18 cellular contexts compared by ENCODE assay signal in genomic region chr4:85029453-85029852, GRCh38.
"Had no signal": no experiment of that assay in that cellular context is flagged by ENCODE, and none has a peak within 500 bp of the region (broad histone marks: within the 10 kb centered on the region; RNA-seq: fewer than 3 reads in every experiment).

No MANE protein-coding gene starts in this region.

- H3K4me1 ChIP-seq: adrenal gland, Peyer's patch, SJCRH30 had no signal

- H3K27ac ChIP-seq: adrenal gland, Peyer's patch, RWPE1, SJCRH30, VCaP had no signal

- H3K27me3 ChIP-seq: adrenal gland, Peyer's patch, SJCRH30 had no signal

- H3K4me2 ChIP-seq: SK-N-SH had no signal

- H3K36me3 ChIP-seq: adrenal gland, Peyer's patch, SJCRH30 had no signal

- ATAC-seq: activated CD4-positive, alpha-beta T cell treated with anti-CD3 and anti-CD28 coated beads for 36 hours had no signal

- H3K9me3 ChIP-seq: adrenal gland, SK-N-SH had no signal

- H3K4me3 ChIP-seq: adrenal gland, Peyer's patch, SJCRH30 had no signal

- DNase-seq: activated CD4-positive, alpha-beta memory T cell treated with anti-CD3 and anti-CD28 coated beads, Interleukin-2, amount 10 ng/mL, durations not matched to agents 7 days and 5 days; activated CD4-positive, alpha-beta T cell treated with anti-CD3 and anti-CD28 coated beads for 36 hours; activated CD4-positive, alpha-beta T cell treated with anti-CD3 and anti-CD28 coated beads, Interleukin-2, amount 50 U/mL, for 1 hour; activated naive CD4-positive, alpha-beta T cell treated with anti-CD3 and anti-CD28 coated beads, Interleukin-2, amount 50 U/mL, for 16 hours; activated naive CD8-positive, alpha-beta T cell treated with anti-CD3 and anti-CD28 coated beads, Interleukin-2, amount 10 ng/mL, durations not matched to agents 7 days and 5 days; anterior cingulate cortex; KG1; NCI-H1048; NCI-H146; NCI-H2081 treated with DMSO at 0.1 percent for 48 hours; Peyer's patch; Right ventricle myocardium superior; SK-N-SH; T-helper 1 cell had no signal

- H3K9ac ChIP-seq: SK-N-SH had no signal
